Comparison of ENCODE assay signal across 15 cellular contexts in the genomic region with DNA sequence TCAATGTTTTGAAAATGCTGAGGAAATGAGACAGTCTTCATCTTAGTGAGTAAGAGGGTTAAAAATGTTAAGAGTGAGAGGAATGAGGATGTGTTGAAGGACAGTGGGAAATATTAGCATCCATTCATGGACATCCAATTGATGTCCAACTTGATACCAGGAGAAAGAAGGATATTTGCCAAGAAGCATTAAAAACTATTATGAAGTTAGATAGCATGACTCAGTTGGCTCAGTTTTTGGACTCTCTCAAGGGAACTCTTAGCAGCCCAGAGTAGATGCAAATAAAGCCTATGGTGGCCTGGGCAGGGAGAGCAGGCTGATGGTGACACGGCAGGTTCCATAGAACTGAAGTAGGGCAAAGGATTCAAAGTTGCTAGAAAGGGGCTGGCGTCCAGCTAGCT.
DNase-seq lines count a peak whose midpoint lies in the region; ATAC-seq and TF ChIP-seq lines count a peak whose summit lies in the region.
"Had no signal": no experiment of that assay in that cellular context is flagged by ENCODE, and none has a peak within 500 bp of the region (broad histone marks: within the 10 kb centered on the region; RNA-seq: fewer than 3 reads in every experiment).

No MANE protein-coding gene starts in this region.

- H3K4me1 Mint-ChIP-seq in HFFc6 (ENCODE audit: low read depth) = peaks cover 3% of the 10 kb centered on the region
- peaks cover 8% of the 10 kb centered on the region for H3K4me1 Mint-ChIP-seq in activated CD4-positive, alpha-beta T cell treated with anti-CD3 and anti-CD28 coated beads for 36 hours

- CTCF ChIA-PET in activated CD4-positive, alpha-beta T cell treated with anti-CD3 and anti-CD28 coated beads for 36 hours (lab: Charles Lee) = interaction anchor here (0.8 to 1.7 kb wide), 2 partner anchors 13 to 22 kb away, joined by 4 to 8 read pairs; no protein-coding TSS in a partner anchor

- H3K27ac ChIP-seq in angular gyrus (ENCODE audit: low read depth, low read length) = peak overlapping the region; percentile 57
- H3K27ac ChIP-seq in foreskin keratinocyte = no peak overlapping the region
- no peak overlapping the region for H3K27ac ChIP-seq in WERI-Rb-1

- no peak overlapping the region for H3K4me3 ChIP-seq in WERI-Rb-1 (ENCODE audit: low read depth, low read length)

- no peaks in the 10 kb centered on the region for H3K36me3 ChIP-seq in WERI-Rb-1

- no peaks in the 10 kb centered on the region for H3K9me3 ChIP-seq in WERI-Rb-1 (ENCODE audit: severe bottlenecking)

- POLR2A ChIA-PET in activated CD4-positive, alpha-beta T cell treated with anti-CD3 and anti-CD28 coated beads for 36 hours (lab: Charles Lee) = no interaction called here

- no peaks in the 10 kb centered on the region; the same call in 1 of the 2 replicates for H3K9me3 Mint-ChIP-seq in HFFc6
- peaks cover under 1% of the 10 kb centered on the region for H3K9me3 Mint-ChIP-seq in activated CD4-positive, alpha-beta T cell treated with anti-CD3 and anti-CD28 coated beads for 36 hours (ENCODE audit: low read depth)
- H3K9me3 Mint-ChIP-seq: stimulated activated naive CD8-positive, alpha-beta T cell treated with anti-CD3 and anti-CD28 coated beads, Interleukin-15, amount 100 ng/mL, for 72 hours had no signal

- H3K4me3 Mint-ChIP-seq in HFFc6 = no peak overlapping the region
- H3K4me3 Mint-ChIP-seq in activated CD4-positive, alpha-beta T cell treated with anti-CD3 and anti-CD28 coated beads for 36 hours = no peak overlapping the region
- H3K4me3 Mint-ChIP-seq: activated T-cell treated with anti-CD3 and anti-CD28 coated beads, Interleukin-2, amount 50 U/mL, for 4 hours; stimulated activated naive CD8-positive, alpha-beta T cell treated with anti-CD3 and anti-CD28 coated beads, Interleukin-15, amount 100 ng/mL, for 72 hours; WTC11 had no signal

- no peak overlapping the region for H3K27ac Mint-ChIP-seq in HFFc6
- H3K27ac Mint-ChIP-seq in activated CD4-positive, alpha-beta T cell treated with anti-CD3 and anti-CD28 coated beads for 36 hours = no peak overlapping the region
- H3K27ac Mint-ChIP-seq: stimulated activated naive CD8-positive, alpha-beta T cell treated with anti-CD3 and anti-CD28 coated beads, Interleukin-15, amount 100 ng/mL, for 72 hours; WTC11 had no signal

- peak; percentile 29 for ATAC-seq in foreskin keratinocyte
- no peak for ATAC-seq in activated CD4-positive, alpha-beta T cell treated with anti-CD3 and anti-CD28 coated beads for 36 hours
- ATAC-seq: activated T-cell treated with anti-CD3 and anti-CD28 coated beads, Interleukin-2, amount 50 U/mL, for 4 hours; stimulated activated naive CD8-positive, alpha-beta T cell treated with anti-CD3 and anti-CD28 coated beads, Interleukin-15, amount 100 ng/mL, for 72 hours; WTC11 had no signal

- no peaks in the 10 kb centered on the region for H3K27me3 Mint-ChIP-seq in HFFc6 (ENCODE audit: insufficient read depth)
- no peaks in the 10 kb centered on the region for H3K27me3 Mint-ChIP-seq in activated CD4-positive, alpha-beta T cell treated with anti-CD3 and anti-CD28 coated beads for 36 hours
- H3K27me3 Mint-ChIP-seq: stimulated activated naive CD8-positive, alpha-beta T cell treated with anti-CD3 and anti-CD28 coated beads, Interleukin-15, amount 100 ng/mL, for 72 hours had no signal

- TF ChIP-seq CTCF in HFFc6 (IDR thresholded peaks at IDR 0.05) (no peak), foreskin keratinocyte (conservative IDR thresholded peaks at IDR 0.05) (no peak), WERI-Rb-1 (IDR thresholded peaks at IDR 0.05; ENCODE audit: low read depth, low read length) (no peak)

- DNase-seq in HFFc6 = peak; percentile 91
- peak; percentile 44 to 81 for DNase-seq in foreskin keratinocyte
- DNase-seq in activated CD4-positive, alpha-beta T cell treated with anti-CD3 and anti-CD28 coated beads for 36 hours = no peak
- no peak for DNase-seq in WERI-Rb-1
- DNase-seq in activated T-cell treated with anti-CD3 and anti-CD28 coated beads, Interleukin-2, amount 50 U/mL, for 1 hour = no peak
- DNase-seq in cerebellum (ENCODE audit: low spot score) = no peak
- DNase-seq: activated T-cell treated with anti-CD3 and anti-CD28 coated beads, Interleukin-2, amount 50 U/mL, for 4 hours; DMS79 treated with DMSO at 0.1 percent for 48 hours; left ventricle myocardium superior; NCI-H510A; SHP77; stimulated activated CD4-positive, alpha-beta T cell treated with anti-CD3 and anti-CD28 coated beads, Interleukin-4, amount 100 ng/mL, for 24 hours; stimulated activated naive CD8-positive, alpha-beta T cell treated with anti-CD3 and anti-CD28 coated beads, Interleukin-15, amount 100 ng/mL, for 72 hours had no signal

- H3K4me1 ChIP-seq in foreskin keratinocyte = peaks cover 30% of the 10 kb centered on the region

- peaks cover 5% of the 10 kb centered on the region for H3K36me3 Mint-ChIP-seq in HFFc6 (ENCODE audit: low read depth)
- H3K36me3 Mint-ChIP-seq in activated CD4-positive, alpha-beta T cell treated with anti-CD3 and anti-CD28 coated beads for 36 hours (ENCODE audit: low read depth) = peaks cover 6% of the 10 kb centered on the region
- H3K36me3 Mint-ChIP-seq: WTC11 had no signal

- intact Hi-C loops in activated CD4-positive, alpha-beta T cell treated with anti-CD3 and anti-CD28 coated beads for 36 hours (cut with DNase I, micrococcal nuclease) = no loop called here

- H3K27me3 ChIP-seq in foreskin keratinocyte (no peaks in the 10 kb centered on the region), WERI-Rb-1 (ENCODE audit: insufficient read depth, low read depth, severe bottlenecking) (no peaks in the 10 kb centered on the region)

Comparison
In these comparisons a context has a peak if more than half of its experiments do, and no peak if none do; other contexts are left out.
1. DNase-seq: peak in HFFc6 (single experiment) and foreskin keratinocyte (2 of 2); none in activated CD4-positive, alpha-beta T cell treated with anti-CD3 and anti-CD28 coated beads for 36 hours (single experiment), WERI-Rb-1 (single experiment), activated T-cell treated with anti-CD3 and anti-CD28 coated beads, Interleukin-2, amount 50 U/mL, for 1 hour (single experiment) and cerebellum (single experiment).